In genomic region chr16:89115216-89115949, GRCh38 we compare ENCODE assay signal across 8 cellular contexts. TPM values are rescaled to one million over a fixed set of nuclear protein-coding genes. Genes with fewer than 3 reads are reported as not detected.
DNase-seq lines count a peak whose midpoint lies in the region; ATAC-seq lines count a peak whose summit lies in the region.

No MANE protein-coding gene starts in this region.

- peak; percentile 93 for DNase-seq in UCSD-AML1 (lab: John Stamatoyannopoulos, UW; ENCODE audit: unreplicated experiment)
- DNase-seq in astrocyte of the hippocampus (ENCODE audit: low read depth, low spot score) = peak; percentile 39
- DNase-seq in stimulated activated effector memory CD8-positive, alpha-beta T cell treated with anti-CD3 and anti-CD28 coated beads, Interleukin-12 subunit alpha, Interleukin-12 subunit beta, amount 100 ng/mL, for 72 hours (ENCODE audit: low spot score in 2 of 2) = peak; percentile 58 to 74
- DNase-seq in DMS 273 treated with DMSO at 0.1 percent for 48 hours (lab: John Stamatoyannopoulos, UW) = no peak
- DNase-seq in kidney glomerular epithelial cell (lab: John Stamatoyannopoulos, UW) = no peak

- peaks cover 45% of the 10 kb centered on the region for H3K36me3 Mint-ChIP-seq in stimulated activated effector memory CD8-positive, alpha-beta T cell treated with anti-CD3 and anti-CD28 coated beads, Interleukin-12 subunit alpha, Interleukin-12 subunit beta, amount 100 ng/mL, for 72 hours

- peaks cover 29% of the 10 kb centered on the region for H3K4me1 Mint-ChIP-seq in stimulated activated effector memory CD8-positive, alpha-beta T cell treated with anti-CD3 and anti-CD28 coated beads, Interleukin-12 subunit alpha, Interleukin-12 subunit beta, amount 100 ng/mL, for 72 hours

- H3K27me3 ChIP-seq in mononuclear cell (ENCODE audit: insufficient read depth, low read length) = no peaks in the 10 kb centered on the region

- no peaks in the 10 kb centered on the region for H3K9me3 ChIP-seq in mononuclear cell (ENCODE audit: low read depth, low read length)

- no peaks in the 10 kb centered on the region for H3K9me3 Mint-ChIP-seq in stimulated activated effector memory CD8-positive, alpha-beta T cell treated with anti-CD3 and anti-CD28 coated beads, Interleukin-12 subunit alpha, Interleukin-12 subunit beta, amount 100 ng/mL, for 72 hours

- H3K4me3 Mint-ChIP-seq in stimulated activated effector memory CD8-positive, alpha-beta T cell treated with anti-CD3 and anti-CD28 coated beads, Interleukin-12 subunit alpha, Interleukin-12 subunit beta, amount 100 ng/mL, for 72 hours = peak overlapping the region; percentile 77

- H3K4me1 ChIP-seq in mononuclear cell (ENCODE audit: insufficient read depth, low read length) = peaks cover 41% of the 10 kb centered on the region

- H3K27ac Mint-ChIP-seq in stimulated activated effector memory CD8-positive, alpha-beta T cell treated with anti-CD3 and anti-CD28 coated beads, Interleukin-12 subunit alpha, Interleukin-12 subunit beta, amount 100 ng/mL, for 72 hours = peak overlapping the region; percentile 95

- ATAC-seq in GM18870 (IDR thresholded peaks at IDR 0.05; ENCODE audit: unreplicated experiment) (peak; percentile 72), HG03139 (IDR thresholded peaks at IDR 0.05; ENCODE audit: unreplicated experiment) (peak; percentile 64)
- peak; percentile 95 for ATAC-seq in stimulated activated effector memory CD8-positive, alpha-beta T cell treated with anti-CD3 and anti-CD28 coated beads, Interleukin-12 subunit alpha, Interleukin-12 subunit beta, amount 100 ng/mL, for 72 hours

- H3K4me3 ChIP-seq in mononuclear cell (ENCODE audit: low read length) = peak overlapping the region; percentile 8

RNA-seq across cellular contexts. Expression of gene ACSF3, which starts 21.7 kb away (rescaled TPM):
- total RNA-seq in mononuclear cell = 20.9 TPM

RNA-seq across cellular contexts. Expression of gene CDH15, which starts 56.2 kb away (rescaled TPM):
- not detected for total RNA-seq in mononuclear cell

Comparison
In these comparisons a context has a peak if more than half of its experiments do, and no peak if none do; other contexts are left out.
1. DNase-seq: peak in UCSD-AML1 (single experiment), astrocyte of the hippocampus (single experiment) and stimulated activated effector memory CD8-positive, alpha-beta T cell treated with anti-CD3 and anti-CD28 coated beads, Interleukin-12 subunit alpha, Interleukin-12 subunit beta, amount 100 ng/mL, for 72 hours (2 of 2); none in DMS 273 treated with DMSO at 0.1 percent for 48 hours (single experiment) and kidney glomerular epithelial cell (single experiment).
2. Peak in every context shown above with its lines, with median percentiles within 50 percentile points of each other: ATAC-seq.